ENCODE assay signal across 1 cellular context in the genomic region with DNA sequence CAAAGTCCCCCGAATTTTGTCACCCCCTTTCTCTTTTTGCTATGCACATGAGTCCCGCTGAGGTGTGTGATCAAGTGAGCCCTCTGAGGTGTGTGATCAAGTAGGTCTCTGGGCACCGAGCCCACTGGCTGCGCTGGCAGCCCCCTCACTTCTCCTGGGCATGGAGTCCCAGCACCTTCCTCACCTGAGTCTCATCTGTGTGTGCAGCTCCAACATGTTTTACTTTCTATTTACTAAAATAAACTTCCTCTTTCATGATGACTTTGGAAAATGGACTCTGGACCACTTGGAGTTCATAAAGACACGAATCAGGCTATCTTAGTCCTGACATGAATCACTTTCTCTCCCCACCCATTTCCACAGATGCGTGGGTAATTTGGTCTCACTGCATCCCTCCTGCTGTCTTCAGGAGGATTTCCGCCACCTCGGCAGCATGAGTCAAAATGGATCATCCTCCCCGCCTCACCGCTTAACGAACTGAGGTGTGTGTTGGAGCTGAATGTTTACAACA.
TF ChIP-seq lines count a peak whose summit lies in the region.

No MANE protein-coding gene starts in this region.

TF ChIP-seq in K562, 482 proteins besides CTCF, POLR2A, EP300 and RAD21 (continued from another document and continues in another):
- peak; percentile 34; the same call in 1 of the 2 replicates for TF ChIP-seq PKNOX1 (IDR thresholded peaks at IDR 0.05)
- TF ChIP-seq, protein P1, sequence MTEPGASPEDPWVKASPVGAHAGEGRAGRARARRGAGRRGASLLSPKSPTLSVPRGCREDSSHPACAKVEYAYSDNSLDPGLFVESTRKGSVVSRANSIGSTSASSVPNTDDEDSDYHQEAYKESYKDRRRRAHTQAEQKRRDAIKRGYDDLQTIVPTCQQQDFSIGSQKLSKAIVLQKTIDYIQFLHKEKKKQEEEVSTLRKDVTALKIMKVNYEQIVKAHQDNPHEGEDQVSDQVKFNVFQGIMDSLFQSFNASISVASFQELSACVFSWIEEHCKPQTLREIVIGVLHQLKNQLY (CRISPR knock-in tag; conservative IDR thresholded peaks at IDR 0.05) = no peak
- 0 out of 2 replicates have a peak, but pooled peaks have one; percentile 32 for TF ChIP-seq SMARCA4 (IDR thresholded peaks at IDR 0.05)
- peak; percentile 17; the same call in 1 of the 2 replicates for TF ChIP-seq GATAD2B (IDR thresholded peaks at IDR 0.05; ENCODE audit: borderline replicate concordance)
- TF ChIP-seq PHF20 (IDR thresholded peaks at IDR 0.05; ENCODE audit: partially characterized antibody) = no peak
- TF ChIP-seq SMAD4 (CRISPR knock-in tag; conservative IDR thresholded peaks at IDR 0.05) = no peak
- no peak for TF ChIP-seq HIVEP1 (CRISPR knock-in tag; IDR thresholded peaks at IDR 0.05)
- no peak for TF ChIP-seq RBM22 (IDR thresholded peaks at IDR 0.05; ENCODE audit: low read depth, low read length, poor library complexity, severe bottlenecking)
- TF ChIP-seq HMG20A (CRISPR knock-in tag; conservative IDR thresholded peaks at IDR 0.05) = no peak
- TF ChIP-seq IFI16 (CRISPR knock-in tag; IDR thresholded peaks at IDR 0.05) = no peak
- no peak for TF ChIP-seq WHSC1 (IDR thresholded peaks at IDR 0.05; ENCODE audit: low read length)
- TF ChIP-seq CBX3 (IDR thresholded peaks at IDR 0.05; ENCODE audit: borderline replicate concordance in 1 of 2, low read length in 2 of 2) = no peak
- TF ChIP-seq PHB2 (IDR thresholded peaks at IDR 0.05; ENCODE audit: low read depth) = no peak
- no peak for TF ChIP-seq MGA (IDR thresholded peaks at IDR 0.05)
- TF ChIP-seq ARID1B (IDR thresholded peaks at IDR 0.05) = peak; percentile 45
- TF ChIP-seq HSF4 (CRISPR knock-in tag; IDR thresholded peaks at IDR 0.05; ENCODE audit: borderline replicate concordance) = no peak
- TF ChIP-seq ZNF639 (CRISPR knock-in tag; conservative IDR thresholded peaks at IDR 0.05 in 1 of 2, IDR thresholded peaks at IDR 0.05 in 1 of 2) = peak in 1 of 2 experiments; percentile 52; a peak in 1 of 4 replicates
- peak; percentile 49; the same call in 1 of the 2 replicates for TF ChIP-seq SMARCE1 (IDR thresholded peaks at IDR 0.05)
- TF ChIP-seq JUND (IDR thresholded peaks at IDR 0.05; ENCODE audit: borderline replicate concordance, low read depth, low read length) = peak; percentile 51; the same call in 1 of the 2 replicates
- TF ChIP-seq JUND (tag; IDR thresholded peaks at IDR 0.05; ENCODE audit: borderline replicate concordance, low read depth, low read length) = peak; percentile 45; the same call in 2 of the 3 replicates
- no peak for TF ChIP-seq POLR3G (IDR thresholded peaks at IDR 0.05; ENCODE audit: extremely low read depth, insufficient read length, insufficient replicate concordance)
- TF ChIP-seq SMARCC2 (IDR thresholded peaks at IDR 0.05; ENCODE audit: low read depth) = no peak; the same call in 1 of the 2 replicates
- TF ChIP-seq KDM1A (IDR thresholded peaks at IDR 0.05) = no peak
- TF ChIP-seq KDM4B (IDR thresholded peaks at IDR 0.05; ENCODE audit: borderline replicate concordance in 2 of 2, low read depth in 1 of 2) = no peak
- no peak for TF ChIP-seq FOXP4 (CRISPR knock-in tag; IDR thresholded peaks at IDR 0.05; ENCODE audit: borderline replicate concordance)
- TF ChIP-seq ZNF408 (CRISPR knock-in tag; IDR thresholded peaks at IDR 0.05; ENCODE audit: low read depth) = no peak
- TF ChIP-seq REST (CRISPR knock-in tag; IDR thresholded peaks at IDR 0.05; ENCODE audit: low read depth) = no peak
- no peak for TF ChIP-seq SMARCB1 (IDR thresholded peaks at IDR 0.05; ENCODE audit: insufficient read length, low read depth)
- TF ChIP-seq CBX1 (IDR thresholded peaks at IDR 0.05; ENCODE audit: low read depth) = no peak
- TF ChIP-seq MBD1 (CRISPR knock-in tag; IDR thresholded peaks at IDR 0.05) = no peak
- no peak for TF ChIP-seq JUN (IDR thresholded peaks at IDR 0.05; ENCODE audit: borderline replicate concordance, low read depth, low read length)
- no peak for TF ChIP-seq JUN (CRISPR knock-in tag; IDR thresholded peaks at IDR 0.05; ENCODE audit: borderline replicate concordance)
- TF ChIP-seq MTA1 (IDR thresholded peaks at IDR 0.05; ENCODE audit: borderline replicate concordance) = peak; percentile 56; the same call in 1 of the 2 replicates
